1 cellular context compared by ENCODE assay signal in genomic region chr5:71586941-71587708, GRCh38.
TF ChIP-seq lines count a peak whose summit lies in the region.

Gene MCCC2, plus strand, starts transcription at chr5:71587340. Its CDS starts 86 bp downstream, at chr5:71587426.

TF ChIP-seq in HEK293, 187 proteins besides CTCF, POLR2A, EP300 and RAD21 (continued from another document and continues in another):
- TF ChIP-seq ZBTB49 (tag by site-specific recombination; IDR thresholded peaks at IDR 0.05; ENCODE audit: low read depth) (no peak), ZNF292 (tag by site-specific recombination; IDR thresholded peaks at IDR 0.05; ENCODE audit: borderline replicate concordance, low read depth) (no peak), ZNF18 (tag by site-specific recombination; IDR thresholded peaks at IDR 0.05) (no peak), HIC1 (tag by site-specific recombination; IDR thresholded peaks at IDR 0.05) (peak; percentile 88), ZNF549 (tag by site-specific recombination; IDR thresholded peaks at IDR 0.05) (no peak), BCL11A (tag by site-specific recombination; IDR thresholded peaks at IDR 0.05; ENCODE audit: low read depth) (no peak), GLI2 (tag by site-specific recombination; IDR thresholded peaks at IDR 0.05; ENCODE audit: borderline replicate concordance, low read depth) (no peak), BCL6B (tag by site-specific recombination; IDR thresholded peaks at IDR 0.05) (no peak), ZNF140 (tag by site-specific recombination; IDR thresholded peaks at IDR 0.05) (no peak), OSR2 (tag by site-specific recombination; IDR thresholded peaks at IDR 0.05) (no peak), ZNF174 (tag by site-specific recombination; IDR thresholded peaks at IDR 0.05) (no peak), ZNF121 (tag by site-specific recombination; IDR thresholded peaks at IDR 0.05) (no peak), SP3 (tag by site-specific recombination; IDR thresholded peaks at IDR 0.05) (peak; percentile 61), PRDM2 (tag by site-specific recombination; IDR thresholded peaks at IDR 0.05; ENCODE audit: borderline replicate concordance) (no peak), ZNF555 (tag by site-specific recombination; conservative IDR thresholded peaks at IDR 0.05) (no peak), ZBTB10 (tag by site-specific recombination; IDR thresholded peaks at IDR 0.05) (no peak), ZNF548 (tag by site-specific recombination; IDR thresholded peaks at IDR 0.05) (peak; percentile 99), ZNF747 (tag by site-specific recombination; IDR thresholded peaks at IDR 0.05) (no peak), YY1 (tag by site-specific recombination; IDR thresholded peaks at IDR 0.05) (peak; percentile 62), ZNF362 (tag by site-specific recombination; IDR thresholded peaks at IDR 0.05) (no peak), GLI4 (tag by site-specific recombination; IDR thresholded peaks at IDR 0.05) (no peak), ZBTB1 (tag by site-specific recombination; IDR thresholded peaks at IDR 0.05) (no peak), ZBTB8A (tag by site-specific recombination; IDR thresholded peaks at IDR 0.05) (peak; percentile 91), ZNF366 (tag by site-specific recombination; conservative IDR thresholded peaks at IDR 0.05) (no peak), ZSCAN23 (tag by site-specific recombination; IDR thresholded peaks at IDR 0.05) (no peak), ZNF701 (tag by site-specific recombination; IDR thresholded peaks at IDR 0.05) (no peak), KLF1 (tag by site-specific recombination; IDR thresholded peaks at IDR 0.05) (peak; percentile 64), ZBTB21 (tag by site-specific recombination; IDR thresholded peaks at IDR 0.05) (no peak), KLF16 (tag by site-specific recombination; IDR thresholded peaks at IDR 0.05) (no peak), ZNF280C (tag by site-specific recombination; IDR thresholded peaks at IDR 0.05) (no peak), GLIS1 (tag by site-specific recombination; IDR thresholded peaks at IDR 0.05) (peak; percentile 71), ZNF202 (tag by site-specific recombination; IDR thresholded peaks at IDR 0.05; ENCODE audit: borderline replicate concordance) (no peak), ZEB2 (tag by site-specific recombination; IDR thresholded peaks at IDR 0.05) (0 out of 2 replicates have a peak, but pooled peaks have one; percentile 36), ZNF169 (tag by site-specific recombination; IDR thresholded peaks at IDR 0.05) (no peak), ZNF623 (tag by site-specific recombination; IDR thresholded peaks at IDR 0.05) (no peak), ZNF2 (tag by site-specific recombination; IDR thresholded peaks at IDR 0.05) (peak; percentile 81; the same call in 1 of the 2 replicates), ZFHX2 (tag by site-specific recombination; conservative IDR thresholded peaks at IDR 0.05) (peak; percentile 77), ZNF777 (tag by site-specific recombination; IDR thresholded peaks at IDR 0.05; ENCODE audit: borderline replicate concordance) (no peak), KLF17 (tag by site-specific recombination; IDR thresholded peaks at IDR 0.05) (no peak; the same call in 1 of the 2 replicates), ZNF223 (tag by site-specific recombination; IDR thresholded peaks at IDR 0.05) (no peak)
